ENCODE assay signal across 8 cellular contexts in genomic region chr2:212892193-212892592, GRCh38.
DNase-seq lines count a peak whose midpoint lies in the region; ATAC-seq lines count a peak whose summit lies in the region.

No MANE protein-coding gene starts in this region.

- no peaks in the 10 kb centered on the region for H3K36me3 Mint-ChIP-seq in CD4-positive, alpha-beta memory T cell
- no peaks in the 10 kb centered on the region for H3K36me3 Mint-ChIP-seq in activated naive CD8-positive, alpha-beta T cell treated with anti-CD3 and anti-CD28 coated beads for 36 hours

- H3K9me3 Mint-ChIP-seq in CD4-positive, alpha-beta memory T cell: peaks cover 0 to 4% (median 0%) of the 10 kb centered on the region in 8 donors
- no peaks in the 10 kb centered on the region for H3K9me3 Mint-ChIP-seq in activated naive CD8-positive, alpha-beta T cell treated with anti-CD3 and anti-CD28 coated beads for 36 hours

- H3K4me1 ChIP-seq in CD4-positive, alpha-beta memory T cell (ENCODE audit: insufficient read depth, low read length): no peaks in the 10 kb centered on the region

- H3K36me3 ChIP-seq in CD4-positive, alpha-beta memory T cell (ENCODE audit: insufficient read depth, low read length): no peaks in the 10 kb centered on the region

- no peak overlapping the region for H3K27ac ChIP-seq in CD4-positive, alpha-beta memory T cell (ENCODE audit: low read depth, low read length)

- no peak overlapping the region for H3K27ac Mint-ChIP-seq in CD4-positive, alpha-beta memory T cell
- no peak overlapping the region for H3K27ac Mint-ChIP-seq in activated naive CD8-positive, alpha-beta T cell treated with anti-CD3 and anti-CD28 coated beads for 36 hours

- intact Hi-C loops in CD4-positive, alpha-beta memory T cell (cut with micrococcal nuclease): no loop called here

- ATAC-seq in GM21515 (IDR thresholded peaks at IDR 0.05; ENCODE audit: unreplicated experiment): no peak

- H3K9me3 ChIP-seq in CD4-positive, alpha-beta memory T cell (ENCODE audit: control insufficient read depth in 1 of 2, low read length in 2 of 2): no peaks in the 10 kb centered on the region

- H3K27me3 ChIP-seq in CD4-positive, alpha-beta memory T cell (ENCODE audit: insufficient read depth, low read length): no peaks in the 10 kb centered on the region

- no peaks in the 10 kb centered on the region for H3K4me1 Mint-ChIP-seq in CD4-positive, alpha-beta memory T cell
- H3K4me1 Mint-ChIP-seq in activated naive CD8-positive, alpha-beta T cell treated with anti-CD3 and anti-CD28 coated beads for 36 hours: no peaks in the 10 kb centered on the region

- CTCF ChIA-PET in CD4-positive, alpha-beta memory T cell (lab: Charles Lee; ENCODE audit: partially characterized antibody): interaction anchor here (1.0 kb wide), 1 partner anchor 21 kb away, joined by 3 read pairs; no protein-coding TSS in a partner anchor

- POLR2A ChIA-PET in CD4-positive, alpha-beta memory T cell (lab: Charles Lee; ENCODE audit: partially characterized antibody): no interaction called here

- peak; percentile 38 for DNase-seq in AG08396 (ENCODE audit: low spot score)
- peak; percentile 44 for DNase-seq in H4 (ENCODE audit: low spot score)
- DNase-seq in RPMI8226: peak; percentile 21
- peak; percentile 5 for DNase-seq in iPS DF 19.7 (ENCODE audit: low read depth, low spot score)
- DNase-seq in CD4-positive, alpha-beta memory T cell: no peak
- DNase-seq in activated naive CD8-positive, alpha-beta T cell treated with anti-CD3 and anti-CD28 coated beads for 36 hours: no peak
- DNase-seq in stimulated activated CD4-positive, alpha-beta T cell treated with anti-CD3 and anti-CD28 coated beads, Interleukin-2, amount 100 ng/mL, for 24 hours: no peak

- H3K27me3 Mint-ChIP-seq in CD4-positive, alpha-beta memory T cell: no peaks in the 10 kb centered on the region
- H3K27me3 Mint-ChIP-seq in activated naive CD8-positive, alpha-beta T cell treated with anti-CD3 and anti-CD28 coated beads for 36 hours: no peaks in the 10 kb centered on the region

- no peak overlapping the region for H3K4me3 Mint-ChIP-seq in CD4-positive, alpha-beta memory T cell
- H3K4me3 Mint-ChIP-seq in activated naive CD8-positive, alpha-beta T cell treated with anti-CD3 and anti-CD28 coated beads for 36 hours: no peak overlapping the region

- H3K4me3 ChIP-seq in CD4-positive, alpha-beta memory T cell (ENCODE audit: low read length in 2 of 2): no peak overlapping the region

Comparison
In these comparisons a context has a peak if more than half of its experiments do, and no peak if none do; other contexts are left out.
1. DNase-seq: peak in AG08396 (single experiment), H4 (single experiment), RPMI8226 (single experiment) and iPS DF 19.7 (single experiment); none in CD4-positive, alpha-beta memory T cell (0 of 5), activated naive CD8-positive, alpha-beta T cell treated with anti-CD3 and anti-CD28 coated beads for 36 hours (single experiment) and stimulated activated CD4-positive, alpha-beta T cell treated with anti-CD3 and anti-CD28 coated beads, Interleukin-2, amount 100 ng/mL, for 24 hours (0 of 2).